1 cellular context compared by ENCODE assay signal in the genomic region with DNA sequence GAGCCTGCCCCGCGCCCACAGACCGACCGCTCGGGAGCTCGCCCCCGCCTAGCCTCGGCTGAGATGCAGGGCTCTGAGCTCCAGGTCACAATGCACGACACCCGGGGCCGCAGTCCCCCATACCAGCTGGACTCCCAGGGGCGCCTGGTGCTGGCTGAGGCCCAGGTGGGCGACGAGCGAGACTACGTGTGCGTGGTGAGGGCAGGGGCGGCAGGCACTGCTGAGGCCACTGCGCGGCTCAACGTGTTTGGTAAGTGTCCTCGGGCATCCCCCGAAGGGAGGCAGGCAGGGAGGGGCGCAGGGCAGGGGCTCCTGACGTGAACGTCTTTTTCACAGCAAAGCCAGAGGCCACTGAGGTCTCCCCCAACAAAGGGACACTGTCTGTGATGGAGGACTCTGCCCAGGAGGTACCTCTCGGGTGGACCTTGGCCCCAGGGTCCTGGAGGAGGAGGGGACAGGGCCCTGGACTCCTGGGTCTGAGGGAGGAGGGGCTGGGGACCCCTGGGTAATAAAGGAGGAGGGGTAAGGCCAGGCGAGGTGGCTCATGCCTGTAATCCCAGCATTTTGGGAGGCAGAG.
TF ChIP-seq lines count a peak whose summit lies in the region.

No MANE protein-coding gene starts in this region.

TF ChIP-seq in HepG2, 621 proteins besides CTCF, POLR2A, EP300 and RAD21 (continued from another document and continues in another):
- TF ChIP-seq, protein P1, sequence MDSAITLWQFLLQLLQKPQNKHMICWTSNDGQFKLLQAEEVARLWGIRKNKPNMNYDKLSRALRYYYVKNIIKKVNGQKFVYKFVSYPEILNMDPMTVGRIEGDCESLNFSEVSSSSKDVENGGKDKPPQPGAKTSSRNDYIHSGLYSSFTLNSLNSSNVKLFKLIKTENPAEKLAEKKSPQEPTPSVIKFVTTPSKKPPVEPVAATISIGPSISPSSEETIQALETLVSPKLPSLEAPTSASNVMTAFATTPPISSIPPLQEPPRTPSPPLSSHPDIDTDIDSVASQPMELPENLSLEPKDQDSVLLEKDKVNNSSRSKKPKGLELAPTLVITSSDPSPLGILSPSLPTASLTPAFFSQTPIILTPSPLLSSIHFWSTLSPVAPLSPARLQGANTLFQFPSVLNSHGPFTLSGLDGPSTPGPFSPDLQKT (CRISPR knock-in tag; IDR thresholded peaks at IDR 0.05; ENCODE audit: borderline replicate concordance) = no peak
- TF ChIP-seq YY1 (IDR thresholded peaks at IDR 0.05; ENCODE audit: insufficient read depth, insufficient replicate concordance, low read depth, low read length) (no peak), HOXA3 (CRISPR knock-in tag; IDR thresholded peaks at IDR 0.05) (peak; percentile 58; the same call in 1 of the 2 replicates), ZNF180 (CRISPR knock-in tag; IDR thresholded peaks at IDR 0.05; ENCODE audit: borderline replicate concordance, low read depth) (no peak), ZNF550 (CRISPR knock-in tag; IDR thresholded peaks at IDR 0.05; ENCODE audit: borderline replicate concordance) (no peak), RBFOX2 (IDR thresholded peaks at IDR 0.05; ENCODE audit: low read depth, low read length) (peak; percentile 90), HMGA1 (CRISPR knock-in tag; conservative IDR thresholded peaks at IDR 0.05) (no peak), NBN (conservative IDR thresholded peaks at IDR 0.05) (no peak), TBX2 (CRISPR knock-in tag; IDR thresholded peaks at IDR 0.05; ENCODE audit: borderline replicate concordance) (peak; percentile 62), HOXA7 (CRISPR knock-in tag; IDR thresholded peaks at IDR 0.05) (no peak), XBP1 (CRISPR knock-in tag; IDR thresholded peaks at IDR 0.05) (no peak), ZNF724P (CRISPR knock-in tag; IDR thresholded peaks at IDR 0.05; ENCODE audit: borderline replicate concordance) (no peak), IRX3 (CRISPR knock-in tag; IDR thresholded peaks at IDR 0.05; ENCODE audit: borderline replicate concordance, low read depth) (no peak), NR2F1 (CRISPR knock-in tag; IDR thresholded peaks at IDR 0.05) (peak in 1 of 2 experiments; percentile 49; a peak in 1 of 4 replicates), TOE1 (CRISPR knock-in tag; IDR thresholded peaks at IDR 0.05) (no peak), ZMYM2 (CRISPR knock-in tag; IDR thresholded peaks at IDR 0.05) (peak; percentile 88), ZNF556 (CRISPR knock-in tag; IDR thresholded peaks at IDR 0.05; ENCODE audit: borderline replicate concordance) (peak; percentile 20; the same call in 1 of the 2 replicates), MBNL3 (CRISPR knock-in tag; conservative IDR thresholded peaks at IDR 0.05) (no peak)
- TF ChIP-seq, protein P2, sequence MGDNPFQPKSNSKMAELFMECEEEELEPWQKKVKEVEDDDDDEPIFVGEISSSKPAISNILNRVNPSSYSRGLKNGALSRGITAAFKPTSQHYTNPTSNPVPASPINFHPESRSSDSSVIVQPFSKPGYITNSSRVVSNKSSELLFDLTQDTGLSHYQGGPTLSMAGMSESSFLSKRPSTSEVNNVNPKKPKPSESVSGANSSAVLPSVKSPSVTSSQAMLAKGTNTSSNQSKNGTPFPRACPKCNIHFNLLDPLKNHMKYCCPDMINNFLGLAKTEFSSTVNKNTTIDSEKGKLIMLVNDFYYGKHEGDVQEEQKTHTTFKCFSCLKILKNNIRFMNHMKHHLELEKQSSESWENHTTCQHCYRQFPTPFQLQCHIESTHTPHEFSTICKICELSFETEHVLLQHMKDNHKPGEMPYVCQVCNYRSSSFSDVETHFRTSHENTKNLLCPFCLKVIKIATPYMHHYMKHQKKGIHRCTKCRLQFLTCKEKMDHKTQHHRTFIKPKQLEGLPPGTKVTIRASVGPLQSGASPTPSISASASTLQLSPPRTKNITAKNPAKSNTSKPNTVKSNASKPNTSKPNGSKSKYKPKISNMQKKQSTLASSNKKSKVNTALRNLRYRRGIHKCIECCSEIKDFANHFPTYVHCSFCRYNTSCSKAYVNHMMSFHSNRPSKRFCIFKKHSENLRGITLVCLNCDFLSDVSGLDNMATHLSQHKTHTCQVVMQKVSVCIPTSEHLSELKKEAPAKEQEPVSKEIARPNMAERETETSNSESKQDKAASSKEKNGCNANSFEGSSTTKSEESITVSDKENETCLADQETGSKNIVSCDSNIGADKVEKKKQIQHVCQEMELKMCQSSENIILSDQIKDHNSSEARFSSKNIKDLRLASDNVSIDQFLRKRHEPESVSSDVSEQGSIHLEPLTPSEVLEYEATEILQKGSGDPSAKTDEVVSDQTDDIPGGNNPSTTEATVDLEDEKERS (CRISPR knock-in tag; IDR thresholded peaks at IDR 0.05) = no peak
- TF ChIP-seq, protein P3, sequence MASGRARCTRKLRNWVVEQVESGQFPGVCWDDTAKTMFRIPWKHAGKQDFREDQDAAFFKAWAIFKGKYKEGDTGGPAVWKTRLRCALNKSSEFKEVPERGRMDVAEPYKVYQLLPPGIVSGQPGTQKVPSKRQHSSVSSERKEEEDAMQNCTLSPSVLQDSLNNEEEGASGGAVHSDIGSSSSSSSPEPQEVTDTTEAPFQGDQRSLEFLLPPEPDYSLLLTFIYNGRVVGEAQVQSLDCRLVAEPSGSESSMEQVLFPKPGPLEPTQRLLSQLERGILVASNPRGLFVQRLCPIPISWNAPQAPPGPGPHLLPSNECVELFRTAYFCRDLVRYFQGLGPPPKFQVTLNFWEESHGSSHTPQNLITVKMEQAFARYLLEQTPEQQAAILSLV (CRISPR knock-in tag; IDR thresholded peaks at IDR 0.05; ENCODE audit: borderline replicate concordance) = 0 out of 2 replicates have a peak, but pooled peaks have one; percentile 39
- TF ChIP-seq, protein P4, sequence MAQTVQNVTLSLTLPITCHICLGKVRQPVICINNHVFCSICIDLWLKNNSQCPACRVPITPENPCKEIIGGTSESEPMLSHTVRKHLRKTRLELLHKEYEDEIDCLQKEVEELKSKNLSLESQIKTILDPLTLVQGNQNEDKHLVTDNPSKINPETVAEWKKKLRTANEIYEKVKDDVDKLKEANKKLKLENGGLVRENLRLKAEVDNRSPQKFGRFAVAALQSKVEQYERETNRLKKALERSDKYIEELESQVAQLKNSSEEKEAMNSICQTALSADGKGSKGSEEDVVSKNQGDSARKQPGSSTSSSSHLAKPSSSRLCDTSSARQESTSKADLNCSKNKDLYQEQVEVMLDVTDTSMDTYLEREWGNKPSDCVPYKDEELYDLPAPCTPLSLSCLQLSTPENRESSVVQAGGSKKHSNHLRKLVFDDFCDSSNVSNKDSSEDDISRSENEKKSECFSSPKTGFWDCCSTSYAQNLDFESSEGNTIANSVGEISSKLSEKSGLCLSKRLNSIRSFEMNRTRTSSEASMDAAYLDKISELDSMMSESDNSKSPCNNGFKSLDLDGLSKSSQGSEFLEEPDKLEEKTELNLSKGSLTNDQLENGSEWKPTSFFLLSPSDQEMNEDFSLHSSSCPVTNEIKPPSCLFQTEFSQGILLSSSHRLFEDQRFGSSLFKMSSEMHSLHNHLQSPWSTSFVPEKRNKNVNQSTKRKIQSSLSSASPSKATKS (CRISPR knock-in tag; IDR thresholded peaks at IDR 0.05) = no peak
- TF ChIP-seq, protein P5, sequence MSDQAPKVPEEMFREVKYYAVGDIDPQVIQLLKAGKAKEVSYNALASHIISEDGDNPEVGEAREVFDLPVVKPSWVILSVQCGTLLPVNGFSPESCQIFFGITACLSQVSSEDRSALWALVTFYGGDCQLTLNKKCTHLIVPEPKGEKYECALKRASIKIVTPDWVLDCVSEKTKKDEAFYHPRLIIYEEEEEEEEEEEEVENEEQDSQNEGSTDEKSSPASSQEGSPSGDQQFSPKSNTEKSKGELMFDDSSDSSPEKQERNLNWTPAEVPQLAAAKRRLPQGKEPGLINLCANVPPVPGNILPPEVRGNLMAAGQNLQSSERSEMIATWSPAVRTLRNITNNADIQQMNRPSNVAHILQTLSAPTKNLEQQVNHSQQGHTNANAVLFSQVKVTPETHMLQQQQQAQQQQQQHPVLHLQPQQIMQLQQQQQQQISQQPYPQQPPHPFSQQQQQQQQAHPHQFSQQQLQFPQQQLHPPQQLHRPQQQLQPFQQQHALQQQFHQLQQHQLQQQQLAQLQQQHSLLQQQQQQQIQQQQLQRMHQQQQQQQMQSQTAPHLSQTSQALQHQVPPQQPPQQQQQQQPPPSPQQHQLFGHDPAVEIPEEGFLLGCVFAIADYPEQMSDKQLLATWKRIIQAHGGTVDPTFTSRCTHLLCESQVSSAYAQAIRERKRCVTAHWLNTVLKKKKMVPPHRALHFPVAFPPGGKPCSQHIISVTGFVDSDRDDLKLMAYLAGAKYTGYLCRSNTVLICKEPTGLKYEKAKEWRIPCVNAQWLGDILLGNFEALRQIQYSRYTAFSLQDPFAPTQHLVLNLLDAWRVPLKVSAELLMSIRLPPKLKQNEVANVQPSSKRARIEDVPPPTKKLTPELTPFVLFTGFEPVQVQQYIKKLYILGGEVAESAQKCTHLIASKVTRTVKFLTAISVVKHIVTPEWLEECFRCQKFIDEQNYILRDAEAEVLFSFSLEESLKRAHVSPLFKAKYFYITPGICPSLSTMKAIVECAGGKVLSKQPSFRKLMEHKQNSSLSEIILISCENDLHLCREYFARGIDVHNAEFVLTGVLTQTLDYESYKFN (CRISPR knock-in tag; conservative IDR thresholded peaks at IDR 0.05) = peak; percentile 94
- TF ChIP-seq, protein P6, sequence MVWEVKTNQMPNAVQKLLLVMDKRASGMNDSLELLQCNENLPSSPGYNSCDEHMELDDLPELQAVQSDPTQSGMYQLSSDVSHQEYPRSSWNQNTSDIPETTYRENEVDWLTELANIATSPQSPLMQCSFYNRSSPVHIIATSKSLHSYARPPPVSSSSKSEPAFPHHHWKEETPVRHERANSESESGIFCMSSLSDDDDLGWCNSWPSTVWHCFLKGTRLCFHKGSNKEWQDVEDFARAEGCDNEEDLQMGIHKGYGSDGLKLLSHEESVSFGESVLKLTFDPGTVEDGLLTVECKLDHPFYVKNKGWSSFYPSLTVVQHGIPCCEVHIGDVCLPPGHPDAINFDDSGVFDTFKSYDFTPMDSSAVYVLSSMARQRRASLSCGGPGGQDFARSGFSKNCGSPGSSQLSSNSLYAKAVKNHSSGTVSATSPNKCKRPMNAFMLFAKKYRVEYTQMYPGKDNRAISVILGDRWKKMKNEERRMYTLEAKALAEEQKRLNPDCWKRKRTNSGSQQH (CRISPR knock-in tag; IDR thresholded peaks at IDR 0.05; ENCODE audit: low read depth) = no peak
- TF ChIP-seq, protein P7, sequence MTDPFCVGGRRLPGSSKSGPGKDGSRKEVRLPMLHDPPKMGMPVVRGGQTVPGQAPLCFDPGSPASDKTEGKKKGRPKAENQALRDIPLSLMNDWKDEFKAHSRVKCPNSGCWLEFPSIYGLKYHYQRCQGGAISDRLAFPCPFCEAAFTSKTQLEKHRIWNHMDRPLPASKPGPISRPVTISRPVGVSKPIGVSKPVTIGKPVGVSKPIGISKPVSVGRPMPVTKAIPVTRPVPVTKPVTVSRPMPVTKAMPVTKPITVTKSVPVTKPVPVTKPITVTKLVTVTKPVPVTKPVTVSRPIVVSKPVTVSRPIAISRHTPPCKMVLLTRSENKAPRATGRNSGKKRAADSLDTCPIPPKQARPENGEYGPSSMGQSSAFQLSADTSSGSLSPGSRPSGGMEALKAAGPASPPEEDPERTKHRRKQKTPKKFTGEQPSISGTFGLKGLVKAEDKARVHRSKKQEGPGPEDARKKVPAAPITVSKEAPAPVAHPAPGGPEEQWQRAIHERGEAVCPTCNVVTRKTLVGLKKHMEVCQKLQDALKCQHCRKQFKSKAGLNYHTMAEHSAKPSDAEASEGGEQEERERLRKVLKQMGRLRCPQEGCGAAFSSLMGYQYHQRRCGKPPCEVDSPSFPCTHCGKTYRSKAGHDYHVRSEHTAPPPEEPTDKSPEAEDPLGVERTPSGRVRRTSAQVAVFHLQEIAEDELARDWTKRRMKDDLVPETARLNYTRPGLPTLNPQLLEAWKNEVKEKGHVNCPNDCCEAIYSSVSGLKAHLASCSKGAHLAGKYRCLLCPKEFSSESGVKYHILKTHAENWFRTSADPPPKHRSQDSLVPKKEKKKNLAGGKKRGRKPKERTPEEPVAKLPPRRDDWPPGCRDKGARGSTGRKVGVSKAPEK (CRISPR knock-in tag; IDR thresholded peaks at IDR 0.05; ENCODE audit: borderline replicate concordance) = no peak
- TF ChIP-seq, protein P8, sequence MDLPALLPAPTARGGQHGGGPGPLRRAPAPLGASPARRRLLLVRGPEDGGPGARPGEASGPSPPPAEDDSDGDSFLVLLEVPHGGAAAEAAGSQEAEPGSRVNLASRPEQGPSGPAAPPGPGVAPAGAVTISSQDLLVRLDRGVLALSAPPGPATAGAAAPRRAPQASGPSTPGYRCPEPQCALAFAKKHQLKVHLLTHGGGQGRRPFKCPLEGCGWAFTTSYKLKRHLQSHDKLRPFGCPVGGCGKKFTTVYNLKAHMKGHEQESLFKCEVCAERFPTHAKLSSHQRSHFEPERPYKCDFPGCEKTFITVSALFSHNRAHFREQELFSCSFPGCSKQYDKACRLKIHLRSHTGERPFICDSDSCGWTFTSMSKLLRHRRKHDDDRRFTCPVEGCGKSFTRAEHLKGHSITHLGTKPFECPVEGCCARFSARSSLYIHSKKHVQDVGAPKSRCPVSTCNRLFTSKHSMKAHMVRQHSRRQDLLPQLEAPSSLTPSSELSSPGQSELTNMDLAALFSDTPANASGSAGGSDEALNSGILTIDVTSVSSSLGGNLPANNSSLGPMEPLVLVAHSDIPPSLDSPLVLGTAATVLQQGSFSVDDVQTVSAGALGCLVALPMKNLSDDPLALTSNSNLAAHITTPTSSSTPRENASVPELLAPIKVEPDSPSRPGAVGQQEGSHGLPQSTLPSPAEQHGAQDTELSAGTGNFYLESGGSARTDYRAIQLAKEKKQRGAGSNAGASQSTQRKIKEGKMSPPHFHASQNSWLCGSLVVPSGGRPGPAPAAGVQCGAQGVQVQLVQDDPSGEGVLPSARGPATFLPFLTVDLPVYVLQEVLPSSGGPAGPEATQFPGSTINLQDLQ (CRISPR knock-in tag; IDR thresholded peaks at IDR 0.05) = no peak
- TF ChIP-seq, protein P9, sequence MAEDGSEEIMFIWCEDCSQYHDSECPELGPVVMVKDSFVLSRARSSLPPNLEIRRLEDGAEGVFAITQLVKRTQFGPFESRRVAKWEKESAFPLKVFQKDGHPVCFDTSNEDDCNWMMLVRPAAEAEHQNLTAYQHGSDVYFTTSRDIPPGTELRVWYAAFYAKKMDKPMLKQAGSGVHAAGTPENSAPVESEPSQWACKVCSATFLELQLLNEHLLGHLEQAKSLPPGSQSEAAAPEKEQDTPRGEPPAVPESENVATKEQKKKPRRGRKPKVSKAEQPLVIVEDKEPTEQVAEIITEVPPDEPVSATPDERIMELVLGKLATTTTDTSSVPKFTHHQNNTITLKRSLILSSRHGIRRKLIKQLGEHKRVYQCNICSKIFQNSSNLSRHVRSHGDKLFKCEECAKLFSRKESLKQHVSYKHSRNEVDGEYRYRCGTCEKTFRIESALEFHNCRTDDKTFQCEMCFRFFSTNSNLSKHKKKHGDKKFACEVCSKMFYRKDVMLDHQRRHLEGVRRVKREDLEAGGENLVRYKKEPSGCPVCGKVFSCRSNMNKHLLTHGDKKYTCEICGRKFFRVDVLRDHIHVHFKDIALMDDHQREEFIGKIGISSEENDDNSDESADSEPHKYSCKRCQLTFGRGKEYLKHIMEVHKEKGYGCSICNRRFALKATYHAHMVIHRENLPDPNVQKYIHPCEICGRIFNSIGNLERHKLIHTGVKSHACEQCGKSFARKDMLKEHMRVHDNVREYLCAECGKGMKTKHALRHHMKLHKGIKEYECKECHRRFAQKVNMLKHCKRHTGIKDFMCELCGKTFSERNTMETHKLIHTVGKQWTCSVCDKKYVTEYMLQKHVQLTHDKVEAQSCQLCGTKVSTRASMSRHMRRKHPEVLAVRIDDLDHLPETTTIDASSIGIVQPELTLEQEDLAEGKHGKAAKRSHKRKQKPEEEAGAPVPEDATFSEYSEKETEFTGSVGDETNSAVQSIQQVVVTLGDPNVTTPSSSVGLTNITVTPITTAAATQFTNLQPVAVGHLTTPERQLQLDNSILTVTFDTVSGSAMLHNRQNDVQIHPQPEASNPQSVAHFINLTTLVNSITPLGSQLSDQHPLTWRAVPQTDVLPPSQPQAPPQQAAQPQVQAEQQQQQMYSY (CRISPR knock-in tag; IDR thresholded peaks at IDR 0.05) = no peak
- TF ChIP-seq, protein P10, sequence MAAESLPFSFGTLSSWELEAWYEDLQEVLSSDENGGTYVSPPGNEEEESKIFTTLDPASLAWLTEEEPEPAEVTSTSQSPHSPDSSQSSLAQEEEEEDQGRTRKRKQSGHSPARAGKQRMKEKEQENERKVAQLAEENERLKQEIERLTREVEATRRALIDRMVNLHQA (CRISPR knock-in tag; IDR thresholded peaks at IDR 0.05) = no peak
